Comparison of ENCODE assay signal across 8 cellular contexts in genomic region chrX:22192419-22193086, GRCh38.
DNase-seq lines count a peak whose midpoint lies in the region; ATAC-seq and TF ChIP-seq lines count a peak whose summit lies in the region.

No MANE protein-coding gene starts in this region.

- POLR2A ChIA-PET in PC-9 (lab: Charles Lee; ENCODE audit: unreplicated experiment): no interaction called here

- peaks cover 16% of the 10 kb centered on the region for H3K27me3 Mint-ChIP-seq in activated T-cell treated with anti-CD3 and anti-CD28 coated beads, Interleukin-2, amount 50 U/mL, for 72 hours (ENCODE audit: low read depth)
- H3K27me3 Mint-ChIP-seq in neural progenitor cell (ENCODE audit: insufficient read depth, low read depth): peaks cover 4% of the 10 kb centered on the region

- H3K36me3 ChIP-seq in PC-9 (ENCODE audit: low read depth) (no peaks in the 10 kb centered on the region), neural progenitor cell (no peaks in the 10 kb centered on the region)

- H2AFZ ChIP-seq in PC-9 (no peak overlapping the region), neural progenitor cell (replicated peaks) (no peak overlapping the region)

- no peaks in the 10 kb centered on the region for H3K9me3 Mint-ChIP-seq in activated T-cell treated with anti-CD3 and anti-CD28 coated beads, Interleukin-2, amount 50 U/mL, for 72 hours
- peaks cover 3% of the 10 kb centered on the region for H3K9me3 Mint-ChIP-seq in neural progenitor cell

- H3K27me3 ChIP-seq in PC-9 (ENCODE audit: insufficient read depth, low read depth) (no peaks in the 10 kb centered on the region), neural progenitor cell (no peaks in the 10 kb centered on the region)

- peak overlapping the region; percentile 53 to 74 for H3K4me3 Mint-ChIP-seq in activated T-cell treated with anti-CD3 and anti-CD28 coated beads, Interleukin-2, amount 50 U/mL, for 72 hours
- H3K4me3 Mint-ChIP-seq in neural progenitor cell: no peak overlapping the region

- H3K9me2 ChIP-seq in PC-9 (ENCODE audit: insufficient read depth): no peaks in the 10 kb centered on the region

- no peak overlapping the region for H3K9ac ChIP-seq in neural progenitor cell

- H3K9me3 ChIP-seq in PC-9 (ENCODE audit: insufficient read depth, low read depth) (no peaks in the 10 kb centered on the region), neural progenitor cell (ENCODE audit: low read depth) (no peaks in the 10 kb centered on the region)

- peak; percentile 77 for TF ChIP-seq CTCF in PC-9 (conservative IDR thresholded peaks at IDR 0.05)
- TF ChIP-seq CTCF in fibroblast of pulmonary artery (IDR thresholded peaks at IDR 0.05; ENCODE audit: low read length, missing control alignments): peak; percentile 70
- peak; percentile 66 for TF ChIP-seq CTCF in neural progenitor cell (IDR thresholded peaks at IDR 0.05)

- H3K4me1 ChIP-seq in PC-9 (replicated peaks; ENCODE audit: insufficient read depth) (peaks cover 6% of the 10 kb centered on the region; the same call in 1 of the 2 replicates), neural progenitor cell (peaks cover 3% of the 10 kb centered on the region)

- CTCF ChIA-PET in PC-9 (lab: Charles Lee): no interaction called here

- H3F3A ChIP-seq in PC-9 (ENCODE audit: insufficient read depth, low read depth) (no peaks in the 10 kb centered on the region), neural progenitor cell (ENCODE audit: low read depth) (no peaks in the 10 kb centered on the region)

- DNase-seq in Caki2 (ENCODE audit: low read depth) (peak; percentile 70), PC-9 (peak in 1 of 2 experiments; percentile 43), fibroblast of pulmonary artery (ENCODE audit: low read depth) (peak; percentile 65), neural progenitor cell (ENCODE audit: low spot score) (peak; percentile 72), superior temporal gyrus (ENCODE audit: extremely low spot score) (peak; percentile 73)
- peak; percentile 47 to 54 for DNase-seq in activated T-cell treated with anti-CD3 and anti-CD28 coated beads, Interleukin-2, amount 50 U/mL, for 72 hours

- in situ Hi-C loops in Caki2 (cut with HindIII; ENCODE audit: low pct_unique_long_range_greater_than_20kb, low sequenced_read_pairs): no loop called here

- H4K20me1 ChIP-seq in PC-9 (ENCODE audit: insufficient read depth): no peaks in the 10 kb centered on the region
- H4K20me1 ChIP-seq in neural progenitor cell (ENCODE audit: low read depth): no peaks in the 10 kb centered on the region

- BruUV-seq in PC-9 (replicated peaks; lab: Mats Ljungman, UMichigan): no TSS peak

- no peak overlapping the region for H3K4me2 ChIP-seq in PC-9
- no peak overlapping the region for H3K4me2 ChIP-seq in neural progenitor cell

- H3K27ac ChIP-seq in PC-9 (no peak overlapping the region), neural progenitor cell (no peak overlapping the region)

- peak; percentile 95 for ATAC-seq in GM19455 (IDR thresholded peaks at IDR 0.05; ENCODE audit: unreplicated experiment)
- ATAC-seq in HG03520 (IDR thresholded peaks at IDR 0.05; ENCODE audit: unreplicated experiment): peak; percentile 96
- peak; percentile 44 to 60 for ATAC-seq in activated T-cell treated with anti-CD3 and anti-CD28 coated beads, Interleukin-2, amount 50 U/mL, for 72 hours (replicated peaks in 1 of 2)

- H3K36me3 Mint-ChIP-seq in activated T-cell treated with anti-CD3 and anti-CD28 coated beads, Interleukin-2, amount 50 U/mL, for 72 hours (ENCODE audit: insufficient read depth in 2 of 2): peaks cover 0 to 2% of the 10 kb centered on the region in 2 donors
- H3K36me3 Mint-ChIP-seq in neural progenitor cell: no peaks in the 10 kb centered on the region

- H3K79me2 ChIP-seq in PC-9 (ENCODE audit: low read depth): no peaks in the 10 kb centered on the region
- no peaks in the 10 kb centered on the region for H3K79me2 ChIP-seq in neural progenitor cell (ENCODE audit: low read depth)

- intact Hi-C loops in PC-9 (cut with micrococcal nuclease; ENCODE audit: unreplicated experiment): loop anchor here (1.0 to 2.0 kb wide), 2 partner anchors 56 to 208 kb away; no protein-coding TSS in a partner anchor

- H3K4me1 Mint-ChIP-seq in activated T-cell treated with anti-CD3 and anti-CD28 coated beads, Interleukin-2, amount 50 U/mL, for 72 hours (ENCODE audit: low read depth): peaks cover 4% of the 10 kb centered on the region
- H3K4me1 Mint-ChIP-seq in neural progenitor cell: peaks cover 9% of the 10 kb centered on the region

- H3K4me3 ChIP-seq in PC-9 (no peak overlapping the region), fibroblast of pulmonary artery (replicated peaks; ENCODE audit: low read depth, low read length) (no peak overlapping the region), neural progenitor cell (no peak overlapping the region)

- H3K27ac Mint-ChIP-seq in activated T-cell treated with anti-CD3 and anti-CD28 coated beads, Interleukin-2, amount 50 U/mL, for 72 hours: peak overlapping the region; percentile 83
- H3K27ac Mint-ChIP-seq in neural progenitor cell: no peak overlapping the region
